ENCODE assay signal across 24 cellular contexts in the genomic region with DNA sequence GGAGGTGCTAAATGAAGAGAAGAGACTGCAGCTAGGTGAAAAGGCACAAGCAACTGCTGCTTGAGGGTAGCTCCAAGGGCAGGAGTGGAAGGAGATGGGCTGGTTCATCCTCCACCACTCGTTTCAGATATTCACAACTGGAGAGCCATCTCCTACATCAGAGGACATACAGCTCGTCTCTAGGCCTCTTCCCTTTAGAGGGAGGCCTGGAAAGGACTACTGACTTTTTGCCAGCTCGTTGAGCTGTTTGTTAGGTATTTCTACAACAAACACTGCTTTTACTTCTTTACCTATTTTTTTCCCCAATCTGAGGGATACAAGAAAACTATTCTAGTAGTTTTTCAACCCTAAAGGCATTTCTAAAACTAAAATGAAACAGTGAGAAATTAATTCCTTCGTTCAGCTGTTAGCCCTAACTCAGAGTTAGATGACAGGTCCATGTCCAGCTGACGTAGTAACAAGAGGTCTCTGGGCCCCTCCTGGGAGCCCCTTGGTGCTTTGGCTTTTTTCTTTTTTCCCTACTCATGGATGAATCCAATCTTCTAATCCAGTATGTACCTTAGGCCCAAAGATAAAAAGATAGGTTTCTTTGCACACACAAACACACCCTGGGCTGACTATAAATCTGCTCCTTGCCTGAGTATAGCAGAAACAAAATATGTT. TPM values are rescaled to one million over a fixed set of nuclear protein-coding genes. Genes with fewer than 3 reads are reported as not detected.
"Had no signal": no experiment of that assay in that cellular context is flagged by ENCODE, and none has a peak within 500 bp of the region (broad histone marks: within the 10 kb centered on the region; RNA-seq: fewer than 3 reads in every experiment).

No MANE protein-coding gene starts in this region.

- H3K4me3 ChIP-seq: colonic mucosa, dorsolateral prefrontal cortex, heart right ventricle, lower lobe of right lung, thoracic aorta had no signal

- FAIRE-seq: astrocyte, kidney had no signal

- H3K27me3 ChIP-seq: colonic mucosa, dorsolateral prefrontal cortex, heart right ventricle had no signal

- ATAC-seq: activated T-cell treated with anti-CD3 and anti-CD28 coated beads, Interleukin-2, amount 50 U/mL, for 4 hours; effector memory CD8-positive, alpha-beta T cell; lower lobe of right lung; sciatic nerve had no signal

- H3K36me3 ChIP-seq: colonic mucosa, heart right ventricle, lower lobe of right lung, thoracic aorta had no signal

- H3K27ac ChIP-seq: colonic mucosa, dorsolateral prefrontal cortex, heart right ventricle, thoracic aorta had no signal

- DNase-seq: activated CD4-positive, alpha-beta T cell treated with anti-CD3 and anti-CD28 coated beads for 4 hours; activated CD4-positive, alpha-beta T cell treated with anti-CD3 and anti-CD28 coated beads, Interleukin-2, amount 50 U/mL, for 48 hours; activated CD4-positive, CD25-positive, alpha-beta regulatory T cell; activated CD8-positive, alpha-beta memory T cell treated with anti-CD3 and anti-CD28 coated beads, Interleukin-2, amount 50 U/mL, for 48 hours; activated naive CD4-positive, alpha-beta T cell; activated naive CD8-positive, alpha-beta T cell treated with anti-CD3 and anti-CD28 coated beads for 36 hours; activated T-cell treated with anti-CD3 and anti-CD28 coated beads, Interleukin-2, amount 50 U/mL, for 4 hours; colonic mucosa; dorsolateral prefrontal cortex; effector memory CD8-positive, alpha-beta T cell; heart right ventricle; kidney; lower lobe of right lung; midbrain; occipital lobe; stimulated activated CD4-positive, alpha-beta T cell treated with anti-CD3 and anti-CD28 coated beads, Interleukin-4, amount 100 ng/mL, for 1 hour; stimulated activated naive CD4-positive, alpha-beta T cell; T-helper 1 cell; T-helper 9 cell had no signal

- H3K9me3 ChIP-seq: colonic mucosa, heart right ventricle, lower lobe of right lung, thoracic aorta had no signal

- H3K4me1 ChIP-seq: colonic mucosa had no signal

RNA-seq across cellular contexts. Expression of gene TBX2, which starts 47.8 kb away (rescaled TPM):
- total RNA-seq: activated CD8-positive, alpha-beta memory T cell treated with anti-CD3 and anti-CD28 coated beads for 36 hours; activated naive CD8-positive, alpha-beta T cell treated with anti-CD3 and anti-CD28 coated beads for 36 hours had no signal
- polyA plus RNA-seq: neural cell had no signal
